Comparison of ENCODE assay signal across 14 cellular contexts in genomic region chr22:42892571-42893316, GRCh38. TPM values are rescaled to one million over a fixed set of nuclear protein-coding genes. Genes with fewer than 3 reads are reported as not detected.
DNase-seq lines count a peak whose midpoint lies in the region; ATAC-seq and TF ChIP-seq lines count a peak whose summit lies in the region.
"Had no signal": no experiment of that assay in that cellular context is flagged by ENCODE, and none has a peak within 500 bp of the region (broad histone marks: within the 10 kb centered on the region; RNA-seq: fewer than 3 reads in every experiment).

No MANE protein-coding gene starts in this region.

- no peak overlapping the region for H3K4me2 ChIP-seq in neuronal stem cell (ENCODE audit: insufficient read depth, low read length, poor library complexity, severe bottlenecking)

- no peak overlapping the region for H2AK5ac ChIP-seq in neuronal stem cell (ENCODE audit: low read depth, low read length)

- intact Hi-C loops in Right ventricle myocardium inferior (cut with DNase I), result no loop called here

- no peak for TF ChIP-seq CTCF in GM12865 (IDR thresholded peaks at IDR 0.05; ENCODE audit: insufficient read depth, low read depth, low read length, missing control alignments)
- no peak for TF ChIP-seq CTCF in foreskin fibroblast (IDR thresholded peaks at IDR 0.05; ENCODE audit: low read depth, low read length)

- peak overlapping the region; percentile 19 for H2BK5ac ChIP-seq in neuronal stem cell (ENCODE audit: low read length)

- no peak overlapping the region for H3K14ac ChIP-seq in neuronal stem cell (ENCODE audit: low read length)

- H3K23ac ChIP-seq in neuronal stem cell (ENCODE audit: low read depth, low read length, poor library complexity), result no peak overlapping the region

- WGBS in neuronal stem cell (ENCODE audit: extremely low coverage in 2 of 2, insufficient read length in 2 of 2, insufficient replicate concordance in 1 of 2), 2 donors, result no CpG with 5 or more reads among the region's 10 CpGs

- peak; percentile 36 for ATAC-seq in Right ventricle myocardium inferior
- no peak for ATAC-seq in HG03460 (IDR thresholded peaks at IDR 0.05; ENCODE audit: unreplicated experiment)
- ATAC-seq: stimulated activated effector memory CD8-positive, alpha-beta T cell treated with anti-CD3 and anti-CD28 coated beads, Interleukin-12 subunit alpha, Interleukin-12 subunit beta, amount 100 ng/mL, for 72 hours had no signal

- no peak overlapping the region for H4K8ac ChIP-seq in neuronal stem cell (ENCODE audit: low read depth, low read length)

- no peak overlapping the region for H2AFZ ChIP-seq in neuronal stem cell (ENCODE audit: low read length)

- DNase-seq in GM12865 (ENCODE audit: low read depth), result peak; percentile 67
- peak; percentile 45 for DNase-seq in NCI-H146 (lab: John Stamatoyannopoulos, UW)
- no peak for DNase-seq in Right ventricle myocardium inferior (ENCODE audit: missing footprints)
- no peak for DNase-seq in neuronal stem cell (ENCODE audit: low spot score)
- no peak for DNase-seq in putamen (ENCODE audit: low spot score)
- DNase-seq in foreskin fibroblast, result no peak
- DNase-seq in DMS53 (lab: John Stamatoyannopoulos, UW), result no peak
- DNase-seq: activated CD4-positive, CD25-positive, alpha-beta regulatory T cell; CD4-positive, CD25-positive, alpha-beta regulatory T cell; HFFc6; NCI-H446; stimulated activated CD4-positive, alpha-beta T cell treated with anti-CD3 and anti-CD28 coated beads, Interleukin-1b, Interleukin-23, amount 100 ng/mL, for 48 hours had no signal

- no peak overlapping the region for H3K27ac ChIP-seq in neuronal stem cell (replicated peaks; ENCODE audit: low read length)

- H3K27me3 ChIP-seq in neuronal stem cell (ENCODE audit: control insufficient read depth in 3 of 3, insufficient read depth in 3 of 3, low read depth in 1 of 3, low read length in 3 of 3), result no peaks in the 10 kb centered on the region

- peak overlapping the region; percentile 40 for H3K18ac ChIP-seq in neuronal stem cell (ENCODE audit: low read length)

- H2BK120ac ChIP-seq in neuronal stem cell (ENCODE audit: low read depth, low read length), result no peak overlapping the region

- no peak overlapping the region for H4K91ac ChIP-seq in neuronal stem cell (ENCODE audit: low read depth, low read length, poor library complexity)

- no peak overlapping the region for H3K4me3 ChIP-seq in GM12865 (ENCODE audit: low read depth, low read length)
- no peak overlapping the region for H3K4me3 ChIP-seq in neuronal stem cell (ENCODE audit: low read length in 2 of 2)
- H3K4me3 ChIP-seq in foreskin fibroblast (ENCODE audit: low read depth in 1 of 2, low read length in 2 of 2), result no peak overlapping the region

- H3K9me3 ChIP-seq in neuronal stem cell (replicated peaks in 1 of 2; ENCODE audit: control insufficient read depth in 2 of 2, insufficient read depth in 1 of 2, low read depth in 1 of 2, low read length in 2 of 2), result no peaks in the 10 kb centered on the region

- no peak overlapping the region for H2BK15ac ChIP-seq in neuronal stem cell (ENCODE audit: low read length)

- H2BK12ac ChIP-seq in neuronal stem cell (ENCODE audit: low read length), result no peak overlapping the region

- no peak overlapping the region for H3K9ac ChIP-seq in neuronal stem cell (ENCODE audit: low read depth, low read length, poor library complexity)

- H3K4ac ChIP-seq in neuronal stem cell (ENCODE audit: low read length), result no peak overlapping the region

- peaks cover 18 to 59% of the 10 kb centered on the region in 2 donors for H3K36me3 ChIP-seq in neuronal stem cell (replicated peaks in 1 of 2; ENCODE audit: control insufficient read depth in 2 of 2, insufficient read depth in 2 of 2, low read length in 2 of 2)

- H3K79me1 ChIP-seq in neuronal stem cell (ENCODE audit: low read depth, low read length), result peaks cover 2% of the 10 kb centered on the region

- peaks cover 0 to 4% of the 10 kb centered on the region in 2 donors for H3K4me1 ChIP-seq in neuronal stem cell (ENCODE audit: control insufficient read depth in 2 of 2, insufficient read depth in 1 of 2, low read depth in 1 of 2, low read length in 2 of 2)

RNA-seq across cellular contexts. Expression of gene ARFGAP3, which starts 35.7 kb away (rescaled TPM):
- 22.3 TPM for total RNA-seq in Right ventricle myocardium inferior
- 23.8 TPM for polyA plus RNA-seq in neuronal stem cell (2013, experiment 1 of 2)
- 23.2 TPM for polyA plus RNA-seq in neuronal stem cell (2013, experiment 2 of 2)

Comparison
In these comparisons a context has a peak if more than half of its experiments do, and no peak if none do; other contexts are left out.
1. DNase-seq: peak in GM12865 (single experiment) and NCI-H146 (single experiment); none in Right ventricle myocardium inferior (single experiment), neuronal stem cell (single experiment), putamen (single experiment), foreskin fibroblast (0 of 2) and DMS53 (single experiment).